1 cellular context compared by ENCODE assay signal in genomic region chr1:8122477-8123407, GRCh38.
TF ChIP-seq lines count a peak whose summit lies in the region.

No MANE protein-coding gene starts in this region.

TF ChIP-seq in K562, 482 proteins besides CTCF, POLR2A, EP300 and RAD21 (continued from another document and continues in another):
- TF ChIP-seq CHD7 (IDR thresholded peaks at IDR 0.05; ENCODE audit: low read depth, low read length) (no peak), POLR3A (IDR thresholded peaks at IDR 0.05; ENCODE audit: borderline replicate concordance, extremely low read depth, insufficient read depth, insufficient read length) (no peak), ZNF175 (CRISPR knock-in tag; IDR thresholded peaks at IDR 0.05; ENCODE audit: low read depth) (peak; percentile 99), PRPF4 (IDR thresholded peaks at IDR 0.05; ENCODE audit: insufficient read depth, low read depth, low read length, poor library complexity, severe bottlenecking) (no peak), NR2F6 (CRISPR knock-in tag; IDR thresholded peaks at IDR 0.05) (peak; percentile 80; the same call in 1 of the 2 replicates), HMGXB4 (CRISPR knock-in tag; IDR thresholded peaks at IDR 0.05) (no peak), PBX2 (CRISPR knock-in tag; IDR thresholded peaks at IDR 0.05; ENCODE audit: low read depth) (no peak), PBX2 (tag; conservative IDR thresholded peaks at IDR 0.05; ENCODE audit: low read depth) (peak; percentile 66), KLF13 (tag; IDR thresholded peaks at IDR 0.05; ENCODE audit: borderline replicate concordance, low read depth) (peak; percentile 96), ZBTB40 (IDR thresholded peaks at IDR 0.05) (no peak; the same call in 1 of the 2 replicates), ZBTB40 (CRISPR knock-in tag; IDR thresholded peaks at IDR 0.05) (no peak), RBFOX2 (IDR thresholded peaks at IDR 0.05; ENCODE audit: low read depth, low read length) (peak; percentile 13; the same call in 1 of the 2 replicates), HBP1 (CRISPR knock-in tag; IDR thresholded peaks at IDR 0.05) (peak; percentile 98), BRF1 (IDR thresholded peaks at IDR 0.05; ENCODE audit: borderline replicate concordance, extremely low read depth, insufficient read length) (no peak), SUPT5H (IDR thresholded peaks at IDR 0.05) (no peak), RFX1 (IDR thresholded peaks at IDR 0.05) (peak; percentile 95), HIVEP1 (CRISPR knock-in tag; IDR thresholded peaks at IDR 0.05) (no peak), PCBP1 (IDR thresholded peaks at IDR 0.05; ENCODE audit: low read depth, low read length, poor library complexity, severe bottlenecking) (no peak), ZHX1 (conservative IDR thresholded peaks at IDR 0.05; ENCODE audit: low read length) (no peak)
